10 cellular contexts compared by ENCODE assay signal in the genomic region with DNA sequence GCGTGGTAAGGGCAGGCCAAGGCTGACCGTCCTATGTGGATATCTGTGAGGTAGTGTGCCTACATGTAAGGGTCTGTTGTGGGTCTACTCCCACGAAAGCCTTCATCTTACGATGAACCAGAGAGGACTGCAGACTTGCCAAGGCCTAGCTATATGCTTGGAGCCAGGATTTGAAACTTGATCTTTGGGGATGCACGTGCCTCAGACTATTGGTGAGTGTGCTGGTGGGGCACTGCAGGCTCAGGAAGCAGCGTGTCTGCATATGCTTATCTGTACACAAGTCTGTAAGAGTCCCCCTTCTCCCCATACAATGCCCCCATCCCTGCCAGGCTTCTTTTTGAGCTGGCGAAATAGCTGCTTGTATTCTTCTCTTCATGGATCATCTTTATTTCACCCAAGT. TPM values are rescaled to one million over a fixed set of nuclear protein-coding genes. Genes with fewer than 3 reads are reported as not detected.
A peak's percentile ranks its signal among the peaks of the same experiment; 100 is the strongest.
DNase-seq lines count a peak whose midpoint lies in the region; ATAC-seq and TF ChIP-seq lines count a peak whose summit lies in the region.
"Had no signal": no experiment of that assay in that cellular context is flagged by ENCODE, and none has a peak within 500 bp of the region (broad histone marks: within the 10 kb centered on the region; RNA-seq: fewer than 3 reads in every experiment).

No MANE protein-coding gene starts in this region.

- POLR2A ChIA-PET in WTC11 (lab: Charles Lee) = no interaction called here

- no peak for DNase-seq in activated T-cell treated with anti-CD3 and anti-CD28 coated beads, Interleukin-2, amount 50 U/mL, for 72 hours
- no peak for DNase-seq in activated T-cell treated with anti-CD3 and anti-CD28 coated beads, Interleukin-2, amount 50 U/mL, for 4 hours
- DNase-seq in WTC11 (ENCODE audit: low spot score) (no peak), fibroblast of gingiva (ENCODE audit: low read depth) (peak; percentile 54), NCI-H1694 treated with DMSO at 0.1 percent for 48 hours (lab: John Stamatoyannopoulos, UW) (no peak), colonic mucosa (no peak)
- DNase-seq: NCI-H2227 treated with DMSO at 0.1 percent for 48 hours, nucleus accumbens had no signal

- no peak overlapping the region for H3K27ac ChIP-seq in colonic mucosa

- no peak overlapping the region for H3K9ac ChIP-seq in colonic mucosa (ENCODE audit: low read depth in 2 of 2, low read length in 2 of 2)

- no peaks in the 10 kb centered on the region for H3K27me3 ChIP-seq in colonic mucosa

- no peaks in the 10 kb centered on the region for H3K9me3 Mint-ChIP-seq in activated T-cell treated with anti-CD3 and anti-CD28 coated beads, Interleukin-2, amount 50 U/mL, for 72 hours
- H3K9me3 Mint-ChIP-seq in activated T-cell treated with anti-CD3 and anti-CD28 coated beads, Interleukin-2, amount 50 U/mL, for 4 hours = no peaks in the 10 kb centered on the region
- no peaks in the 10 kb centered on the region for H3K9me3 Mint-ChIP-seq in WTC11
- H3K9me3 Mint-ChIP-seq in stimulated activated memory B cell treated with anti-CD40 and anti-IgM and Interleukin-4, amounts not matched to agents 10 μg/mL and 1 μg/mL and 100 μg/mL, for 72 hours = no peaks in the 10 kb centered on the region

- peak overlapping the region in 1 of 2 donors; percentile 33 for H3K4me3 Mint-ChIP-seq in activated T-cell treated with anti-CD3 and anti-CD28 coated beads, Interleukin-2, amount 50 U/mL, for 72 hours
- no peak overlapping the region for H3K4me3 Mint-ChIP-seq in activated T-cell treated with anti-CD3 and anti-CD28 coated beads, Interleukin-2, amount 50 U/mL, for 4 hours
- H3K4me3 Mint-ChIP-seq in WTC11 = no peak overlapping the region
- H3K4me3 Mint-ChIP-seq in stimulated activated memory B cell treated with anti-CD40 and anti-IgM and Interleukin-4, amounts not matched to agents 10 μg/mL and 1 μg/mL and 100 μg/mL, for 72 hours = no peak overlapping the region

- intact Hi-C loops in colonic mucosa (cut with DNase I) = no loop called here

- H3K27me3 Mint-ChIP-seq in activated T-cell treated with anti-CD3 and anti-CD28 coated beads, Interleukin-2, amount 50 U/mL, for 72 hours (ENCODE audit: low read depth) = no peaks in the 10 kb centered on the region
- no peaks in the 10 kb centered on the region for H3K27me3 Mint-ChIP-seq in activated T-cell treated with anti-CD3 and anti-CD28 coated beads, Interleukin-2, amount 50 U/mL, for 4 hours (ENCODE audit: low read depth)
- no peaks in the 10 kb centered on the region for H3K27me3 Mint-ChIP-seq in WTC11 (ENCODE audit: low read depth)
- no peaks in the 10 kb centered on the region for H3K27me3 Mint-ChIP-seq in stimulated activated memory B cell treated with anti-CD40 and anti-IgM and Interleukin-4, amounts not matched to agents 10 μg/mL and 1 μg/mL and 100 μg/mL, for 72 hours

- H3K4me3 ChIP-seq in colonic mucosa = no peak overlapping the region

- CTCF ChIA-PET in WTC11 (lab: Charles Lee) = interaction anchor here (1.0 to 2.4 kb wide), 4 partner anchors 18 to 185 kb away, joined by 3 to 20 read pairs (median 8); partner anchors contain the start of gene LPIN3

- peak overlapping the region; percentile 38 for H3K27ac Mint-ChIP-seq in activated T-cell treated with anti-CD3 and anti-CD28 coated beads, Interleukin-2, amount 50 U/mL, for 72 hours
- H3K27ac Mint-ChIP-seq in WTC11 = peak overlapping the region; percentile 39
- H3K27ac Mint-ChIP-seq in stimulated activated memory B cell treated with anti-CD40 and anti-IgM and Interleukin-4, amounts not matched to agents 10 μg/mL and 1 μg/mL and 100 μg/mL, for 72 hours = peak overlapping the region; percentile 48

- H3K4me1 ChIP-seq in colonic mucosa = peaks cover 4% of the 10 kb centered on the region

- peaks cover 5 to 11% of the 10 kb centered on the region in 2 donors for H3K36me3 Mint-ChIP-seq in activated T-cell treated with anti-CD3 and anti-CD28 coated beads, Interleukin-2, amount 50 U/mL, for 72 hours (ENCODE audit: insufficient read depth in 2 of 2)
- H3K36me3 Mint-ChIP-seq in activated T-cell treated with anti-CD3 and anti-CD28 coated beads, Interleukin-2, amount 50 U/mL, for 4 hours (ENCODE audit: insufficient read depth) = peaks cover 11% of the 10 kb centered on the region
- peaks cover 9% of the 10 kb centered on the region for H3K36me3 Mint-ChIP-seq in WTC11
- peaks cover 10% of the 10 kb centered on the region for H3K36me3 Mint-ChIP-seq in stimulated activated memory B cell treated with anti-CD40 and anti-IgM and Interleukin-4, amounts not matched to agents 10 μg/mL and 1 μg/mL and 100 μg/mL, for 72 hours

- TF ChIP-seq CTCF in WTC11 (IDR thresholded peaks at IDR 0.05) (no peak), colonic mucosa (IDR thresholded peaks at IDR 0.05) (no peak)

- H3K4me1 Mint-ChIP-seq in activated T-cell treated with anti-CD3 and anti-CD28 coated beads, Interleukin-2, amount 50 U/mL, for 72 hours (ENCODE audit: low read depth) = peaks cover 100% of the 10 kb centered on the region
- peaks cover 96% of the 10 kb centered on the region for H3K4me1 Mint-ChIP-seq in activated T-cell treated with anti-CD3 and anti-CD28 coated beads, Interleukin-2, amount 50 U/mL, for 4 hours (ENCODE audit: low read depth)
- H3K4me1 Mint-ChIP-seq in WTC11 = peaks cover 58% of the 10 kb centered on the region
- H3K4me1 Mint-ChIP-seq in stimulated activated memory B cell treated with anti-CD40 and anti-IgM and Interleukin-4, amounts not matched to agents 10 μg/mL and 1 μg/mL and 100 μg/mL, for 72 hours = peaks cover 74% of the 10 kb centered on the region

- no peaks in the 10 kb centered on the region for H3K36me3 ChIP-seq in colonic mucosa

- H3K9me3 ChIP-seq in colonic mucosa = no peaks in the 10 kb centered on the region

- ATAC-seq in activated T-cell treated with anti-CD3 and anti-CD28 coated beads, Interleukin-2, amount 50 U/mL, for 72 hours (replicated peaks in 1 of 2) = no peak
- ATAC-seq in activated T-cell treated with anti-CD3 and anti-CD28 coated beads, Interleukin-2, amount 50 U/mL, for 4 hours = no peak
- ATAC-seq in WTC11 (no peak), GM18909 (IDR thresholded peaks at IDR 0.05; ENCODE audit: poor library complexity, unreplicated experiment) (no peak)
- no peak for ATAC-seq in stimulated activated memory B cell treated with anti-CD40 and anti-IgM and Interleukin-4, amounts not matched to agents 10 μg/mL and 1 μg/mL and 100 μg/mL, for 72 hours

TF ChIP-seq in WTC11, 78 proteins besides CTCF, POLR2A, EP300 and RAD21 (continues in another document):
- no peak for TF ChIP-seq NR2C2 (CRISPR knock-in tag; IDR thresholded peaks at IDR 0.05)
- no peak for TF ChIP-seq USF2 (CRISPR knock-in tag; IDR thresholded peaks at IDR 0.05)
- TF ChIP-seq ESRRA (CRISPR knock-in tag; IDR thresholded peaks at IDR 0.05; ENCODE audit: borderline replicate concordance) = no peak
- TF ChIP-seq ZNF532 (CRISPR knock-in tag; IDR thresholded peaks at IDR 0.05; ENCODE audit: borderline replicate concordance) = no peak
- no peak for TF ChIP-seq GTF2I (CRISPR knock-in tag; conservative IDR thresholded peaks at IDR 0.05)
- no peak for TF ChIP-seq RORB (CRISPR knock-in tag; IDR thresholded peaks at IDR 0.05)
- TF ChIP-seq, protein P1, sequence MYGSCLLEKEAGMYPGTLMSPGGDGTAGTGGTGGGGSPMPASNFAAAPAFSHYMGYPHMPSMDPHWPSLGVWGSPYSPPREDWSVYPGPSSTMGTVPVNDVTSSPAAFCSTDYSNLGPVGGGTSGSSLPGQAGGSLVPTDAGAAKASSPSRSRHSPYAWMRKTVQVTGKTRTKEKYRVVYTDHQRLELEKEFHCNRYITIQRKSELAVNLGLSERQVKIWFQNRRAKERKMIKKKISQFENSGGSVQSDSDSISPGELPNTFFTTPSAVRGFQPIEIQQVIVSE (CRISPR knock-in tag; IDR thresholded peaks at IDR 0.05; ENCODE audit: borderline replicate concordance) = no peak
- TF ChIP-seq GRHL2 (CRISPR knock-in tag; IDR thresholded peaks at IDR 0.05; ENCODE audit: insufficient replicate concordance, severe bottlenecking) = no peak

RNA-seq across cellular contexts. Expression of gene PLCG1, which starts 17.9 kb away (rescaled TPM):
- 100 to 1,000 TPM; 177 to 221 TPM for total RNA-seq in activated T-cell treated with anti-CD3 and anti-CD28 coated beads, Interleukin-2, amount 50 U/mL, for 72 hours
- 100 to 1,000 TPM in 1 of 3 donors, 10 to 100 TPM in 2; 89.1 to 104 (median 91.3) TPM for total RNA-seq in activated T-cell treated with anti-CD3 and anti-CD28 coated beads, Interleukin-2, amount 50 U/mL, for 4 hours
- total RNA-seq in WTC11 (2021) (177 to 201 TPM (median 194 TPM) in 3 replicates), colonic mucosa (10 to 100 TPM; 57.3 to 67.4 TPM)
